In the genomic region with DNA sequence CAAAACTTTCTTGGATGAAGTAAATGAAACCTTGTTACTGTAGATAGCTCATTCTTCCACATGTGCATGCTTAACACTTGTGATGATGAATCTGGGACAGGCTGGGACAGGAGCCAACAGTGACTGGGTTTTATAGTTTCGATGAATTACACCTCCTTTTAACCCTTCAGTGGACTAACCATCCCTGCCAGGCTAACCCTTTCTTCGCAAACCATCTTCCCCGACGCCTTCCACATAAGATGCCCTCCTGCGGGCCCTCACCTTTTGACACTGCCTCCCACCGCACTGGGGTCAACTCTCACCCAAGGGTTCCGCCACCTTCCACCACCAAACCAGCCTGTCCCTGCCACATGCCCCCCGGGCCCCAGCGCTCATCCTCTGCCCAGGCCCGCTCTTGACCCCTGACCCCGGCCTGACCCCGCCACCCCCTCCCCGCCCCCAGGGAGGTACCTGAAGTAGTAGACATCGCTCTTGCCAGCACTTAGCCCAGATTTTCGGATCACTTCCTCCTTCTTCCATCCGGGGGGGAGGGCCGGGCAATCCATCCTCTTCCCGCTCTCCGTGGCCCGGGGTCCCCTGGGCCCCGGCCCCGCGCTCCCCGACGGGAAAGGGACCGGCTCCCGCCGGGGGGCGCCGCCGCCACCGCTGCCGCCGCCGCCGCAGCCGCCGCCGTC, we compare ENCODE assay signal across 1 cellular context.
A peak's percentile ranks its signal among the peaks of the same experiment; 100 is the strongest.
TF ChIP-seq lines count a peak whose summit lies in the region.

No MANE protein-coding gene starts in this region.

TF ChIP-seq in HEK293, 187 proteins besides CTCF, POLR2A, EP300 and RAD21 (continued from another document and continues in another):
- TF ChIP-seq, protein P1, sequence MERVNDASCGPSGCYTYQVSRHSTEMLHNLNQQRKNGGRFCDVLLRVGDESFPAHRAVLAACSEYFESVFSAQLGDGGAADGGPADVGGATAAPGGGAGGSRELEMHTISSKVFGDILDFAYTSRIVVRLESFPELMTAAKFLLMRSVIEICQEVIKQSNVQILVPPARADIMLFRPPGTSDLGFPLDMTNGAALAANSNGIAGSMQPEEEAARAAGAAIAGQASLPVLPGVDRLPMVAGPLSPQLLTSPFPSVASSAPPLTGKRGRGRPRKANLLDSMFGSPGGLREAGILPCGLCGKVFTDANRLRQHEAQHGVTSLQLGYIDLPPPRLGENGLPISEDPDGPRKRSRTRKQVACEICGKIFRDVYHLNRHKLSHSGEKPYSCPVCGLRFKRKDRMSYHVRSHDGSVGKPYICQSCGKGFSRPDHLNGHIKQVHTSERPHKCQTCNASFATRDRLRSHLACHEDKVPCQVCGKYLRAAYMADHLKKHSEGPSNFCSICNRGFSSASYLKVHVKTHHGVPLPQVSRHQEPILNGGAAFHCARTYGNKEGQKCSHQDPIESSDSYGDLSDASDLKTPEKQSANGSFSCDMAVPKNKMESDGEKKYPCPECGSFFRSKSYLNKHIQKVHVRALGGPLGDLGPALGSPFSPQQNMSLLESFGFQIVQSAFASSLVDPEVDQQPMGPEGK (tag by site-specific recombination; IDR thresholded peaks at IDR 0.05): peak; percentile 61
- TF ChIP-seq ZIC2 (tag by site-specific recombination; IDR thresholded peaks at IDR 0.05) (0 out of 2 replicates have a peak, but pooled peaks have one; percentile 10), GLI4 (tag by site-specific recombination; IDR thresholded peaks at IDR 0.05) (no peak), GFI1B (tag by site-specific recombination; IDR thresholded peaks at IDR 0.05) (0 out of 2 replicates have a peak, but pooled peaks have one; percentile 40), ZNF629 (tag by site-specific recombination; IDR thresholded peaks at IDR 0.05) (peak; percentile 41; the same call in 1 of the 2 replicates), SP3 (tag by site-specific recombination; IDR thresholded peaks at IDR 0.05) (peak; percentile 85), GLIS1 (tag by site-specific recombination; IDR thresholded peaks at IDR 0.05) (peak; percentile 31), HOXC10 (CRISPR knock-in tag; IDR thresholded peaks at IDR 0.05) (no peak), ZEB2 (tag by site-specific recombination; IDR thresholded peaks at IDR 0.05) (peak; percentile 77), ZBTB8A (tag by site-specific recombination; IDR thresholded peaks at IDR 0.05) (peak; percentile 50), ZNF792 (tag by site-specific recombination; IDR thresholded peaks at IDR 0.05) (no peak), GLIS2 (tag by site-specific recombination; IDR thresholded peaks at IDR 0.05) (peak; percentile 68), ZSCAN16 (tag by site-specific recombination; IDR thresholded peaks at IDR 0.05) (no peak), ZSCAN23 (tag by site-specific recombination; IDR thresholded peaks at IDR 0.05) (no peak), MYNN (tag by site-specific recombination; IDR thresholded peaks at IDR 0.05; ENCODE audit: borderline replicate concordance) (no peak), BCL11B (tag by site-specific recombination; IDR thresholded peaks at IDR 0.05; ENCODE audit: low read depth) (peak; percentile 98), KLF1 (tag by site-specific recombination; IDR thresholded peaks at IDR 0.05) (0 out of 2 replicates have a peak, but pooled peaks have one; percentile 22), BCL11A (tag by site-specific recombination; IDR thresholded peaks at IDR 0.05; ENCODE audit: low read depth) (peak; percentile 83), ZNF239 (tag by site-specific recombination; IDR thresholded peaks at IDR 0.05) (no peak), ZBTB7A (tag by site-specific recombination; IDR thresholded peaks at IDR 0.05; ENCODE audit: low read depth) (peak; percentile 68; the same call in 1 of the 2 replicates), ZFP69B (tag by site-specific recombination; IDR thresholded peaks at IDR 0.05) (0 out of 2 replicates have a peak, but pooled peaks have one; percentile 38), OVOL3 (tag by site-specific recombination; IDR thresholded peaks at IDR 0.05) (0 out of 2 replicates have a peak, but pooled peaks have one; percentile 29), ZNF600 (tag by site-specific recombination; IDR thresholded peaks at IDR 0.05) (0 out of 2 replicates have a peak, but pooled peaks have one; percentile 19), ZNF10 (tag by site-specific recombination; IDR thresholded peaks at IDR 0.05) (no peak), ZNF133 (tag by site-specific recombination; IDR thresholded peaks at IDR 0.05) (no peak), ZNF146 (tag by site-specific recombination; IDR thresholded peaks at IDR 0.05) (no peak), SP2 (tag by site-specific recombination; IDR thresholded peaks at IDR 0.05) (no peak), ZNF138 (tag by site-specific recombination; IDR thresholded peaks at IDR 0.05; ENCODE audit: borderline replicate concordance) (no peak), ZNF521 (tag by site-specific recombination; IDR thresholded peaks at IDR 0.05) (no peak), SETDB1 (IDR thresholded peaks at IDR 0.05; ENCODE audit: insufficient read length, low read length) (no peak), ZNF335 (tag by site-specific recombination; conservative IDR thresholded peaks at IDR 0.05) (peak; percentile 60; the same call in 1 of the 2 replicates), ZNF132 (tag by site-specific recombination; IDR thresholded peaks at IDR 0.05; ENCODE audit: borderline replicate concordance) (no peak), ZFHX2 (tag by site-specific recombination; conservative IDR thresholded peaks at IDR 0.05) (no peak; the same call in 1 of the 2 replicates), ZBTB1 (tag by site-specific recombination; IDR thresholded peaks at IDR 0.05) (no peak), SCRT1 (tag by site-specific recombination; IDR thresholded peaks at IDR 0.05; ENCODE audit: borderline replicate concordance) (0 out of 2 replicates have a peak, but pooled peaks have one; percentile 13), ZNF169 (tag by site-specific recombination; IDR thresholded peaks at IDR 0.05) (no peak), ZNF175 (tag by site-specific recombination; IDR thresholded peaks at IDR 0.05) (no peak), PRDM1 (tag by site-specific recombination; IDR thresholded peaks at IDR 0.05) (peak; percentile 70), MEIS1 (CRISPR knock-in tag; IDR thresholded peaks at IDR 0.05; ENCODE audit: borderline replicate concordance) (no peak), ZNF302 (tag by site-specific recombination; IDR thresholded peaks at IDR 0.05; ENCODE audit: low read depth) (no peak), ZNF140 (tag by site-specific recombination; IDR thresholded peaks at IDR 0.05) (no peak), ZNF843 (tag by site-specific recombination; IDR thresholded peaks at IDR 0.05) (peak; percentile 61; the same call in 1 of the 2 replicates), WT1 (tag by site-specific recombination; IDR thresholded peaks at IDR 0.05) (peak; percentile 36; the same call in 1 of the 2 replicates)
- TF ChIP-seq, protein P2, sequence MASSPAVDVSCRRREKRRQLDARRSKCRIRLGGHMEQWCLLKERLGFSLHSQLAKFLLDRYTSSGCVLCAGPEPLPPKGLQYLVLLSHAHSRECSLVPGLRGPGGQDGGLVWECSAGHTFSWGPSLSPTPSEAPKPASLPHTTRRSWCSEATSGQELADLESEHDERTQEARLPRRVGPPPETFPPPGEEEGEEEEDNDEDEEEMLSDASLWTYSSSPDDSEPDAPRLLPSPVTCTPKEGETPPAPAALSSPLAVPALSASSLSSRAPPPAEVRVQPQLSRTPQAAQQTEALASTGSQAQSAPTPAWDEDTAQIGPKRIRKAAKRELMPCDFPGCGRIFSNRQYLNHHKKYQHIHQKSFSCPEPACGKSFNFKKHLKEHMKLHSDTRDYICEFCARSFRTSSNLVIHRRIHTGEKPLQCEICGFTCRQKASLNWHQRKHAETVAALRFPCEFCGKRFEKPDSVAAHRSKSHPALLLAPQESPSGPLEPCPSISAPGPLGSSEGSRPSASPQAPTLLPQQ (tag by site-specific recombination; IDR thresholded peaks at IDR 0.05): peak; percentile 65
- TF ChIP-seq, protein P3, sequence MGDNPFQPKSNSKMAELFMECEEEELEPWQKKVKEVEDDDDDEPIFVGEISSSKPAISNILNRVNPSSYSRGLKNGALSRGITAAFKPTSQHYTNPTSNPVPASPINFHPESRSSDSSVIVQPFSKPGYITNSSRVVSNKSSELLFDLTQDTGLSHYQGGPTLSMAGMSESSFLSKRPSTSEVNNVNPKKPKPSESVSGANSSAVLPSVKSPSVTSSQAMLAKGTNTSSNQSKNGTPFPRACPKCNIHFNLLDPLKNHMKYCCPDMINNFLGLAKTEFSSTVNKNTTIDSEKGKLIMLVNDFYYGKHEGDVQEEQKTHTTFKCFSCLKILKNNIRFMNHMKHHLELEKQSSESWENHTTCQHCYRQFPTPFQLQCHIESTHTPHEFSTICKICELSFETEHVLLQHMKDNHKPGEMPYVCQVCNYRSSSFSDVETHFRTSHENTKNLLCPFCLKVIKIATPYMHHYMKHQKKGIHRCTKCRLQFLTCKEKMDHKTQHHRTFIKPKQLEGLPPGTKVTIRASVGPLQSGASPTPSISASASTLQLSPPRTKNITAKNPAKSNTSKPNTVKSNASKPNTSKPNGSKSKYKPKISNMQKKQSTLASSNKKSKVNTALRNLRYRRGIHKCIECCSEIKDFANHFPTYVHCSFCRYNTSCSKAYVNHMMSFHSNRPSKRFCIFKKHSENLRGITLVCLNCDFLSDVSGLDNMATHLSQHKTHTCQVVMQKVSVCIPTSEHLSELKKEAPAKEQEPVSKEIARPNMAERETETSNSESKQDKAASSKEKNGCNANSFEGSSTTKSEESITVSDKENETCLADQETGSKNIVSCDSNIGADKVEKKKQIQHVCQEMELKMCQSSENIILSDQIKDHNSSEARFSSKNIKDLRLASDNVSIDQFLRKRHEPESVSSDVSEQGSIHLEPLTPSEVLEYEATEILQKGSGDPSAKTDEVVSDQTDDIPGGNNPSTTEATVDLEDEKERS (tag by site-specific recombination; IDR thresholded peaks at IDR 0.05): 0 out of 2 replicates have a peak, but pooled peaks have one; percentile 8
- TF ChIP-seq, protein P4, sequence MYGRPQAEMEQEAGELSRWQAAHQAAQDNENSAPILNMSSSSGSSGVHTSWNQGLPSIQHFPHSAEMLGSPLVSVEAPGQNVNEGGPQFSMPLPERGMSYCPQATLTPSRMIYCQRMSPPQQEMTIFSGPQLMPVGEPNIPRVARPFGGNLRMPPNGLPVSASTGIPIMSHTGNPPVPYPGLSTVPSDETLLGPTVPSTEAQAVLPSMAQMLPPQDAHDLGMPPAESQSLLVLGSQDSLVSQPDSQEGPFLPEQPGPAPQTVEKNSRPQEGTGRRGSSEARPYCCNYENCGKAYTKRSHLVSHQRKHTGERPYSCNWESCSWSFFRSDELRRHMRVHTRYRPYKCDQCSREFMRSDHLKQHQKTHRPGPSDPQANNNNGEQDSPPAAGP (tag by site-specific recombination; IDR thresholded peaks at IDR 0.05): peak; percentile 65; the same call in 1 of the 2 replicates
- TF ChIP-seq, protein P5, sequence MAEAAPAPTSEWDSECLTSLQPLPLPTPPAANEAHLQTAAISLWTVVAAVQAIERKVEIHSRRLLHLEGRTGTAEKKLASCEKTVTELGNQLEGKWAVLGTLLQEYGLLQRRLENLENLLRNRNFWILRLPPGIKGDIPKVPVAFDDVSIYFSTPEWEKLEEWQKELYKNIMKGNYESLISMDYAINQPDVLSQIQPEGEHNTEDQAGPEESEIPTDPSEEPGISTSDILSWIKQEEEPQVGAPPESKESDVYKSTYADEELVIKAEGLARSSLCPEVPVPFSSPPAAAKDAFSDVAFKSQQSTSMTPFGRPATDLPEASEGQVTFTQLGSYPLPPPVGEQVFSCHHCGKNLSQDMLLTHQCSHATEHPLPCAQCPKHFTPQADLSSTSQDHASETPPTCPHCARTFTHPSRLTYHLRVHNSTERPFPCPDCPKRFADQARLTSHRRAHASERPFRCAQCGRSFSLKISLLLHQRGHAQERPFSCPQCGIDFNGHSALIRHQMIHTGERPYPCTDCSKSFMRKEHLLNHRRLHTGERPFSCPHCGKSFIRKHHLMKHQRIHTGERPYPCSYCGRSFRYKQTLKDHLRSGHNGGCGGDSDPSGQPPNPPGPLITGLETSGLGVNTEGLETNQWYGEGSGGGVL (tag by site-specific recombination; IDR thresholded peaks at IDR 0.05): peak; percentile 68
- TF ChIP-seq, protein P6, sequence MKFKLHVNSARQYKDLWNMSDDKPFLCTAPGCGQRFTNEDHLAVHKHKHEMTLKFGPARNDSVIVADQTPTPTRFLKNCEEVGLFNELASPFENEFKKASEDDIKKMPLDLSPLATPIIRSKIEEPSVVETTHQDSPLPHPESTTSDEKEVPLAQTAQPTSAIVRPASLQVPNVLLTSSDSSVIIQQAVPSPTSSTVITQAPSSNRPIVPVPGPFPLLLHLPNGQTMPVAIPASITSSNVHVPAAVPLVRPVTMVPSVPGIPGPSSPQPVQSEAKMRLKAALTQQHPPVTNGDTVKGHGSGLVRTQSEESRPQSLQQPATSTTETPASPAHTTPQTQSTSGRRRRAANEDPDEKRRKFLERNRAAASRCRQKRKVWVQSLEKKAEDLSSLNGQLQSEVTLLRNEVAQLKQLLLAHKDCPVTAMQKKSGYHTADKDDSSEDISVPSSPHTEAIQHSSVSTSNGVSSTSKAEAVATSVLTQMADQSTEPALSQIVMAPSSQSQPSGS (tag by site-specific recombination; IDR thresholded peaks at IDR 0.05; ENCODE audit: low read depth): no peak
- TF ChIP-seq, protein P7, sequence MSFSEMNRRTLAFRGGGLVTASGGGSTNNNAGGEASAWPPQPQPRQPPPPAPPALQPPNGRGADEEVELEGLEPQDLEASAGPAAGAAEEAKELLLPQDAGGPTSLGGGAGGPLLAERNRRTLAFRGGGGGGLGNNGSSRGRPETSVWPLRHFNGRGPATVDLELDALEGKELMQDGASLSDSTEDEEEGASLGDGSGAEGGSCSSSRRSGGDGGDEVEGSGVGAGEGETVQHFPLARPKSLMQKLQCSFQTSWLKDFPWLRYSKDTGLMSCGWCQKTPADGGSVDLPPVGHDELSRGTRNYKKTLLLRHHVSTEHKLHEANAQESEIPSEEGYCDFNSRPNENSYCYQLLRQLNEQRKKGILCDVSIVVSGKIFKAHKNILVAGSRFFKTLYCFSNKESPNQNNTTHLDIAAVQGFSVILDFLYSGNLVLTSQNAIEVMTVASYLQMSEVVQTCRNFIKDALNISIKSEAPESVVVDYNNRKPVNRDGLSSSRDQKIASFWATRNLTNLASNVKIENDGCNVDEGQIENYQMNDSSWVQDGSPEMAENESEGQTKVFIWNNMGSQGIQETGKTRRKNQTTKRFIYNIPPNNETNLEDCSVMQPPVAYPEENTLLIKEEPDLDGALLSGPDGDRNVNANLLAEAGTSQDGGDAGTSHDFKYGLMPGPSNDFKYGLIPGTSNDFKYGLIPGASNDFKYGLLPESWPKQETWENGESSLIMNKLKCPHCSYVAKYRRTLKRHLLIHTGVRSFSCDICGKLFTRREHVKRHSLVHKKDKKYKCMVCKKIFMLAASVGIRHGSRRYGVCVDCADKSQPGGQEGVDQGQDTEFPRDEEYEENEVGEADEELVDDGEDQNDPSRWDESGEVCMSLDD (tag by site-specific recombination; IDR thresholded peaks at IDR 0.05): peak; percentile 49; the same call in 1 of the 2 replicates
